22 cellular contexts compared by ENCODE assay signal in genomic region chr13:33070713-33071112, GRCh38. TPM values are rescaled to one million over a fixed set of nuclear protein-coding genes. Genes with fewer than 3 reads are reported as not detected.
"Had no signal": no experiment of that assay in that cellular context is flagged by ENCODE, and none has a peak within 500 bp of the region (broad histone marks: within the 10 kb centered on the region; RNA-seq: fewer than 3 reads in every experiment).

No MANE protein-coding gene starts in this region.

- H3K4me3 Mint-ChIP-seq: activated CD4-positive, alpha-beta memory T cell treated with anti-CD3 and anti-CD28 coated beads for 36 hours; activated CD8-positive, alpha-beta memory T cell treated with anti-CD3 and anti-CD28 coated beads, Interleukin-2, amount 10 ng/mL, durations not matched to agents 7 days and 5 days; immature natural killer cell; neural crest cell; stimulated activated naive CD8-positive, alpha-beta T cell treated with anti-CD3 and anti-CD28 coated beads, Interleukin-15, amount 100 ng/mL, for 72 hours had no signal

- FAIRE-seq: endothelial cell of umbilical vein had no signal

- H3K4me1 ChIP-seq: lower lobe of right lung, spleen, upper lobe of right lung had no signal

- H3K27ac ChIP-seq: lower lobe of right lung, spleen, thoracic aorta, upper lobe of right lung had no signal

- H3K27me3 Mint-ChIP-seq: activated CD4-positive, alpha-beta memory T cell treated with anti-CD3 and anti-CD28 coated beads for 36 hours; stimulated activated naive CD8-positive, alpha-beta T cell treated with anti-CD3 and anti-CD28 coated beads, Interleukin-15, amount 100 ng/mL, for 72 hours had no signal

- H3K36me3 Mint-ChIP-seq: activated CD4-positive, alpha-beta memory T cell treated with anti-CD3 and anti-CD28 coated beads for 36 hours; activated CD8-positive, alpha-beta memory T cell treated with anti-CD3 and anti-CD28 coated beads, Interleukin-2, amount 10 ng/mL, durations not matched to agents 7 days and 5 days; activated naive CD4-positive, alpha-beta T cell treated with anti-CD3 and anti-CD28 coated beads, Interleukin-2, amount 50 U/mL, for 72 hours; immature natural killer cell had no signal

- H3K9me3 ChIP-seq: lower lobe of right lung, spleen, thoracic aorta, upper lobe of right lung had no signal

- DNase-seq: activated CD4-positive, alpha-beta memory T cell treated with anti-CD3 and anti-CD28 coated beads for 36 hours; activated CD8-positive, alpha-beta memory T cell treated with anti-CD3 and anti-CD28 coated beads, Interleukin-2, amount 10 ng/mL, durations not matched to agents 7 days and 5 days; activated gamma-delta T cell; activated T-cell treated with anti-CD3 and anti-CD28 coated beads, Interleukin-2, amount 50 U/mL, for 1 hour; caudate nucleus; effector CD8-positive, alpha-beta T cell; foreskin melanocyte; immature natural killer cell; left colon; lower lobe of right lung; spleen; stimulated activated naive CD8-positive, alpha-beta T cell treated with anti-CD3 and anti-CD28 coated beads, Interleukin-15, amount 100 ng/mL, for 72 hours; T-helper 9 cell; upper lobe of right lung had no signal

- ATAC-seq: activated CD4-positive, CD25-positive, alpha-beta regulatory T cell treated with anti-CD3 and anti-CD28 coated beads, Interleukin-2, amount 50 U/mL, for 24 hours; activated CD8-positive, alpha-beta memory T cell treated with anti-CD3 and anti-CD28 coated beads, Interleukin-2, amount 10 ng/mL, durations not matched to agents 7 days and 5 days; left colon; lower lobe of right lung; sciatic nerve; stimulated activated naive CD8-positive, alpha-beta T cell treated with anti-CD3 and anti-CD28 coated beads, Interleukin-15, amount 100 ng/mL, for 72 hours; upper lobe of right lung had no signal

- H3K27me3 ChIP-seq: spleen, upper lobe of right lung had no signal

- H3K9me3 Mint-ChIP-seq: activated CD4-positive, alpha-beta memory T cell treated with anti-CD3 and anti-CD28 coated beads for 36 hours; immature natural killer cell; neural crest cell; stimulated activated naive CD8-positive, alpha-beta T cell treated with anti-CD3 and anti-CD28 coated beads, Interleukin-15, amount 100 ng/mL, for 72 hours had no signal

- H3K36me3 ChIP-seq: lower lobe of right lung, thoracic aorta, upper lobe of right lung had no signal

- H3K4me3 ChIP-seq: lower lobe of right lung, spleen, thoracic aorta, upper lobe of right lung had no signal

- H3K4me1 Mint-ChIP-seq: activated CD8-positive, alpha-beta memory T cell treated with anti-CD3 and anti-CD28 coated beads, Interleukin-2, amount 10 ng/mL, durations not matched to agents 7 days and 5 days; immature natural killer cell; neural crest cell had no signal

- H3K27ac Mint-ChIP-seq: activated CD4-positive, alpha-beta memory T cell treated with anti-CD3 and anti-CD28 coated beads for 36 hours; activated CD8-positive, alpha-beta memory T cell treated with anti-CD3 and anti-CD28 coated beads, Interleukin-2, amount 10 ng/mL, durations not matched to agents 7 days and 5 days; activated naive CD4-positive, alpha-beta T cell treated with anti-CD3 and anti-CD28 coated beads, Interleukin-2, amount 50 U/mL, for 72 hours; immature natural killer cell; stimulated activated naive CD8-positive, alpha-beta T cell treated with anti-CD3 and anti-CD28 coated beads, Interleukin-15, amount 100 ng/mL, for 72 hours had no signal

RNA-seq across cellular contexts. Expression of gene KL, which starts 54.5 kb away (rescaled TPM):
- total RNA-seq: osteoblast, pulmonary artery endothelial cell had no signal
